In genomic region chr20:43944653-43945235, GRCh38 we compare ENCODE assay signal across 22 cellular contexts. TPM values are rescaled to one million over a fixed set of nuclear protein-coding genes. Genes with fewer than 3 reads are reported as not detected.
"Had no signal": no experiment of that assay in that cellular context is flagged by ENCODE, and none has a peak within 500 bp of the region (broad histone marks: within the 10 kb centered on the region; RNA-seq: fewer than 3 reads in every experiment).

No MANE protein-coding gene starts in this region.

- H3K9ac ChIP-seq: neural progenitor cell had no signal

- H3K4me3 Mint-ChIP-seq: activated naive CD4-positive, alpha-beta T cell treated with anti-CD3 and anti-CD28 coated beads for 36 hours; neural progenitor cell had no signal

- H3K36me3 Mint-ChIP-seq: neural progenitor cell had no signal

- H3K4me1 ChIP-seq: prostate gland had no signal

- ATAC-seq: gastroesophageal sphincter; heart right ventricle; stimulated activated naive CD8-positive, alpha-beta T cell treated with anti-CD3 and anti-CD28 coated beads, Interleukin-15, Interleukin-2, amounts not matched to agents 100 U/mL and 50 U/mL, for 24 hours had no signal

- H2AFZ ChIP-seq: neural progenitor cell had no signal

- H3K4me3 ChIP-seq: esophagus muscularis mucosa, gastroesophageal sphincter, heart right ventricle, left ventricle myocardium inferior, neural progenitor cell, prostate gland, right atrium auricular region, skin epidermis, tibial artery had no signal

- H3K9me3 Mint-ChIP-seq: activated naive CD4-positive, alpha-beta T cell treated with anti-CD3 and anti-CD28 coated beads for 36 hours; activated T-helper 2 cell treated with anti-CD3 and anti-CD28 coated beads, Interferon-gamma antibody, Interleukin-2, Interleukin-4, amounts not matched to agents 10 μg/mL and 5 μg/mL and 100 μg/mL, durations not matched to agents 14 hours and 24 hours and 36 hours; neural progenitor cell had no signal

- H3K9me3 ChIP-seq: esophagus muscularis mucosa, gastroesophageal sphincter, heart right ventricle, left ventricle myocardium inferior, prostate gland, right atrium auricular region, tibial artery had no signal

- H3K27me3 ChIP-seq: esophagus muscularis mucosa, gastroesophageal sphincter, neural progenitor cell, right atrium auricular region had no signal

- H3K4me2 ChIP-seq: neural progenitor cell had no signal

- H3K36me3 ChIP-seq: esophagus muscularis mucosa, gastroesophageal sphincter, heart right ventricle, left ventricle myocardium inferior, neural progenitor cell, prostate gland, right atrium auricular region, tibial artery, WERI-Rb-1 had no signal

- H3K27ac Mint-ChIP-seq: activated naive CD4-positive, alpha-beta T cell treated with anti-CD3 and anti-CD28 coated beads for 36 hours; activated T-helper 2 cell treated with anti-CD3 and anti-CD28 coated beads, Interferon-gamma antibody, Interleukin-2, Interleukin-4, amounts not matched to agents 10 μg/mL and 5 μg/mL and 100 μg/mL, durations not matched to agents 14 hours and 24 hours and 36 hours; neural progenitor cell had no signal

- DNase-seq: activated CD4-positive, alpha-beta T cell treated with anti-CD3 and anti-CD28 coated beads for 1 hour; activated CD4-positive, alpha-beta T cell treated with anti-CD3 and anti-CD28 coated beads, Interleukin-2, amount 50 U/mL, for 48 hours; activated naive CD4-positive, alpha-beta T cell treated with anti-CD3 and anti-CD28 coated beads for 36 hours; cortex of kidney; effector memory CD4-positive, alpha-beta T cell; heart right ventricle; kidney glomerular epithelial cell; left ventricle myocardium inferior; mammary epithelial cell; stimulated activated naive CD8-positive, alpha-beta T cell treated with anti-CD3 and anti-CD28 coated beads, Interleukin-15, Interleukin-2, amounts not matched to agents 100 U/mL and 50 U/mL, for 24 hours; substantia nigra; T-helper 2 cell; tibial artery; WERI-Rb-1 had no signal

- H3K27ac ChIP-seq: esophagus muscularis mucosa, gastroesophageal sphincter, heart right ventricle, left ventricle myocardium inferior, neural progenitor cell, prostate gland, right atrium auricular region, skin epidermis, tibial artery, WERI-Rb-1 had no signal

RNA-seq across cellular contexts. Expression of gene TOX2, which starts 30.1 kb away (rescaled TPM):
- total RNA-seq: osteocyte had no signal
